ENCODE assay signal across 16 cellular contexts in genomic region chr4:110184791-110185155, GRCh38. TPM values are rescaled to one million over a fixed set of nuclear protein-coding genes. Genes with fewer than 3 reads are reported as not detected.
DNase-seq lines count a peak whose midpoint lies in the region; ATAC-seq lines count a peak whose summit lies in the region.
"Had no signal": no experiment of that assay in that cellular context is flagged by ENCODE, and none has a peak within 500 bp of the region (broad histone marks: within the 10 kb centered on the region; RNA-seq: fewer than 3 reads in every experiment).

No MANE protein-coding gene starts in this region.

- H3K27ac ChIP-seq in HUES64 (ENCODE audit: low read depth, low read length) (peak overlapping the region; percentile 90), ectodermal cell (ENCODE audit: insufficient read depth, low read depth, low read length, poor library complexity, severe bottlenecking) (peak overlapping the region; percentile 39), neuronal stem cell (replicated peaks; ENCODE audit: low read length) (peak overlapping the region; percentile 49)
- H3K27ac ChIP-seq: transverse colon had no signal

- H3K27me3 ChIP-seq in HUES64 (ENCODE audit: insufficient read depth, low read length) (no peaks in the 10 kb centered on the region), ectodermal cell (ENCODE audit: control insufficient read depth, insufficient read depth, low read length, poor library complexity, severe bottlenecking) (no peaks in the 10 kb centered on the region), neuronal stem cell (ENCODE audit: control insufficient read depth in 3 of 3, insufficient read depth in 3 of 3, low read depth in 1 of 3, low read length in 3 of 3) (no peaks in the 10 kb centered on the region)
- H3K27me3 ChIP-seq: transverse colon had no signal

- H3K4ac ChIP-seq in neuronal stem cell (ENCODE audit: low read length), result no peak overlapping the region

- no peak overlapping the region for H2BK15ac ChIP-seq in neuronal stem cell (ENCODE audit: low read length)

- DNase-seq in activated CD4-positive, alpha-beta T cell treated with anti-CD3 and anti-CD28 coated beads, Interleukin-2, amount 10 ng/mL, durations not matched to agents 7 days and 5 days, result no peak
- DNase-seq in activated CD4-positive, alpha-beta T cell treated with anti-CD3 and anti-CD28 coated beads for 36 hours, result no peak
- DNase-seq in neuronal stem cell (ENCODE audit: low spot score), result no peak
- no peak for DNase-seq in Kasumi-1 (lab: John Stamatoyannopoulos, UW)
- no peak for DNase-seq in activated effector memory CD4-positive, alpha-beta T cell treated with anti-CD3 and anti-CD28 coated beads, Interleukin-2, amount 50 U/mL, for 16 hours
- DNase-seq: activated CD4-positive, alpha-beta T cell treated with anti-CD3 and anti-CD28 coated beads, Interleukin-2, amount 50 U/mL, for 1 hour; activated T-cell treated with anti-CD3 and anti-CD28 coated beads, Interleukin-2, amount 50 U/mL, for 48 hours; CD4-positive, alpha-beta T cell; DMS79; posterior cingulate gyrus; SHP77; T1000; transverse colon had no signal

- no peak overlapping the region for H4K8ac ChIP-seq in neuronal stem cell (ENCODE audit: low read depth, low read length)

- H3K9me3 ChIP-seq in HUES64 (ENCODE audit: insufficient read depth, low read depth, low read length), result no peaks in the 10 kb centered on the region
- no peaks in the 10 kb centered on the region for H3K9me3 ChIP-seq in ectodermal cell (ENCODE audit: control insufficient read depth, low read length)
- H3K9me3 ChIP-seq in neuronal stem cell (replicated peaks in 1 of 2; ENCODE audit: control insufficient read depth in 2 of 2, insufficient read depth in 1 of 2, low read depth in 1 of 2, low read length in 2 of 2), result peaks cover 0 to 6% of the 10 kb centered on the region in 2 donors
- H3K9me3 ChIP-seq: transverse colon had no signal

- no peak for ATAC-seq in activated CD4-positive, alpha-beta T cell treated with anti-CD3 and anti-CD28 coated beads for 36 hours
- ATAC-seq in GM21526 (IDR thresholded peaks at IDR 0.05; ENCODE audit: low FRiP score, unreplicated experiment), result no peak

- H3K36me3 Mint-ChIP-seq in activated CD4-positive, alpha-beta T cell treated with anti-CD3 and anti-CD28 coated beads, Interleukin-2, amount 10 ng/mL, durations not matched to agents 7 days and 5 days (ENCODE audit: low read depth), result peaks cover 17% of the 10 kb centered on the region
- H3K36me3 Mint-ChIP-seq in activated CD4-positive, alpha-beta T cell treated with anti-CD3 and anti-CD28 coated beads for 36 hours (ENCODE audit: low read depth), result peaks cover 4% of the 10 kb centered on the region

- no peak overlapping the region for H3K4me3 ChIP-seq in HUES64 (ENCODE audit: low read length)
- H3K4me3 ChIP-seq in ectodermal cell (ENCODE audit: insufficient read depth, low read depth, low read length), result no peak overlapping the region
- H3K4me3 ChIP-seq in neuronal stem cell (ENCODE audit: low read length in 2 of 2), result no peak overlapping the region
- H3K4me3 ChIP-seq: transverse colon had no signal

- H2AK5ac ChIP-seq in neuronal stem cell (ENCODE audit: low read depth, low read length), result no peak overlapping the region

- H3K18ac ChIP-seq in neuronal stem cell (ENCODE audit: low read length), result no peak overlapping the region

- no peak overlapping the region for H4K91ac ChIP-seq in neuronal stem cell (ENCODE audit: low read depth, low read length, poor library complexity)

- H3K9ac ChIP-seq in HUES64 (ENCODE audit: low read depth, low read length) (peak overlapping the region; percentile 49; the same call in 1 of the 2 replicates), neuronal stem cell (ENCODE audit: low read depth, low read length, poor library complexity) (no peak overlapping the region)

- no peak overlapping the region for H2BK120ac ChIP-seq in neuronal stem cell (ENCODE audit: low read depth, low read length)

- CTCF ChIA-PET in activated CD4-positive, alpha-beta T cell treated with anti-CD3 and anti-CD28 coated beads, Interleukin-2, amount 10 ng/mL, durations not matched to agents 7 days and 5 days (lab: Charles Lee), result interaction anchor here (1.3 kb wide), 1 partner anchor 11 kb away, joined by 5 read pairs; no protein-coding TSS in a partner anchor
- CTCF ChIA-PET in activated CD4-positive, alpha-beta T cell treated with anti-CD3 and anti-CD28 coated beads for 36 hours (lab: Charles Lee), result interaction anchor here (0.5 to 0.8 kb wide), 2 partner anchors 9 to 752 kb away, joined by 3 read pairs; no protein-coding TSS in a partner anchor

- H3K23ac ChIP-seq in neuronal stem cell (ENCODE audit: low read depth, low read length, poor library complexity), result no peak overlapping the region

- 28% methylated on average over 1 of the region's 1 CpG for WGBS in HUES64
- WGBS in ectodermal cell, 2 experiments, result 9 to 21% methylated on average over 1 of the region's 1 CpG
- no CpG with 5 or more reads among the region's 1 CpG for WGBS in neuronal stem cell (ENCODE audit: extremely low coverage in 2 of 2, insufficient read length in 2 of 2, insufficient replicate concordance in 1 of 2), 2 donors

- no peak overlapping the region for H2BK12ac ChIP-seq in neuronal stem cell (ENCODE audit: low read length)

- no peaks in the 10 kb centered on the region for H3K9me3 Mint-ChIP-seq in activated CD4-positive, alpha-beta T cell treated with anti-CD3 and anti-CD28 coated beads, Interleukin-2, amount 10 ng/mL, durations not matched to agents 7 days and 5 days
- H3K9me3 Mint-ChIP-seq in activated CD4-positive, alpha-beta T cell treated with anti-CD3 and anti-CD28 coated beads for 36 hours (ENCODE audit: low read depth), result no peaks in the 10 kb centered on the region
- H3K9me3 Mint-ChIP-seq: CD4-positive, alpha-beta T cell had no signal

- intact Hi-C loops in activated CD4-positive, alpha-beta T cell treated with anti-CD3 and anti-CD28 coated beads for 36 hours (cut with DNase I, micrococcal nuclease), result no loop called here

- H3K36me3 ChIP-seq in HUES64 (ENCODE audit: insufficient read depth, low read length), result peaks cover 54% of the 10 kb centered on the region
- H3K36me3 ChIP-seq in ectodermal cell (ENCODE audit: control insufficient read depth, insufficient read depth, low read length), result no peaks in the 10 kb centered on the region
- peaks cover 4 to 98% of the 10 kb centered on the region in 2 donors for H3K36me3 ChIP-seq in neuronal stem cell (replicated peaks in 1 of 2; ENCODE audit: control insufficient read depth in 2 of 2, insufficient read depth in 2 of 2, low read length in 2 of 2)
- H3K36me3 ChIP-seq: transverse colon had no signal

- H3K27ac Mint-ChIP-seq in activated CD4-positive, alpha-beta T cell treated with anti-CD3 and anti-CD28 coated beads, Interleukin-2, amount 10 ng/mL, durations not matched to agents 7 days and 5 days, result peak overlapping the region; percentile 51
- no peak overlapping the region for H3K27ac Mint-ChIP-seq in activated CD4-positive, alpha-beta T cell treated with anti-CD3 and anti-CD28 coated beads for 36 hours
- H3K27ac Mint-ChIP-seq: CD4-positive, alpha-beta T cell had no signal

- POLR2A ChIA-PET in activated CD4-positive, alpha-beta T cell treated with anti-CD3 and anti-CD28 coated beads, Interleukin-2, amount 10 ng/mL, durations not matched to agents 7 days and 5 days (lab: Charles Lee), result no interaction called here
- POLR2A ChIA-PET in activated CD4-positive, alpha-beta T cell treated with anti-CD3 and anti-CD28 coated beads for 36 hours (lab: Charles Lee), result no interaction called here

- no peak overlapping the region for H3K4me3 Mint-ChIP-seq in activated CD4-positive, alpha-beta T cell treated with anti-CD3 and anti-CD28 coated beads, Interleukin-2, amount 10 ng/mL, durations not matched to agents 7 days and 5 days
- H3K4me3 Mint-ChIP-seq in activated CD4-positive, alpha-beta T cell treated with anti-CD3 and anti-CD28 coated beads for 36 hours, result no peak overlapping the region
- H3K4me3 Mint-ChIP-seq: CD4-positive, alpha-beta T cell had no signal

- H3K4me1 ChIP-seq in HUES64 (ENCODE audit: insufficient read depth, low read length) (peaks cover 36% of the 10 kb centered on the region), ectodermal cell (ENCODE audit: control insufficient read depth, insufficient read depth, low read length) (peaks cover 21% of the 10 kb centered on the region), neuronal stem cell (ENCODE audit: control insufficient read depth in 2 of 2, insufficient read depth in 1 of 2, low read depth in 1 of 2, low read length in 2 of 2) (peaks cover 9 to 12% of the 10 kb centered on the region in 2 donors)
- H3K4me1 ChIP-seq: transverse colon had no signal

- no peak overlapping the region for H2BK5ac ChIP-seq in neuronal stem cell (ENCODE audit: low read length)

- H3K4me2 ChIP-seq in neuronal stem cell (ENCODE audit: insufficient read depth, low read length, poor library complexity, severe bottlenecking), result peak overlapping the region; percentile 19

- no peaks in the 10 kb centered on the region for H3K27me3 Mint-ChIP-seq in activated CD4-positive, alpha-beta T cell treated with anti-CD3 and anti-CD28 coated beads, Interleukin-2, amount 10 ng/mL, durations not matched to agents 7 days and 5 days
- no peaks in the 10 kb centered on the region for H3K27me3 Mint-ChIP-seq in activated CD4-positive, alpha-beta T cell treated with anti-CD3 and anti-CD28 coated beads for 36 hours
- H3K27me3 Mint-ChIP-seq: CD4-positive, alpha-beta T cell had no signal

- H3K79me1 ChIP-seq in neuronal stem cell (ENCODE audit: low read depth, low read length), result peaks cover 4% of the 10 kb centered on the region

- no peak overlapping the region for H3K14ac ChIP-seq in neuronal stem cell (ENCODE audit: low read length)

- no peak overlapping the region for H2AFZ ChIP-seq in neuronal stem cell (ENCODE audit: low read length)

- peaks cover 11% of the 10 kb centered on the region for H3K4me1 Mint-ChIP-seq in activated CD4-positive, alpha-beta T cell treated with anti-CD3 and anti-CD28 coated beads, Interleukin-2, amount 10 ng/mL, durations not matched to agents 7 days and 5 days
- peaks cover 4% of the 10 kb centered on the region for H3K4me1 Mint-ChIP-seq in activated CD4-positive, alpha-beta T cell treated with anti-CD3 and anti-CD28 coated beads for 36 hours

RNA-seq across cellular contexts. Expression of gene ELOVL6, which starts 13.6 kb away (rescaled TPM):
- total RNA-seq in activated CD4-positive, alpha-beta T cell treated with anti-CD3 and anti-CD28 coated beads, Interleukin-2, amount 10 ng/mL, durations not matched to agents 7 days and 5 days, result 10 to 100 TPM; 14.7 to 16.0 TPM
- total RNA-seq in activated CD4-positive, alpha-beta T cell treated with anti-CD3 and anti-CD28 coated beads for 36 hours, result 10 to 100 TPM; 10.2 TPM
- 93.7 TPM for polyA plus RNA-seq in HUES64 (2013, experiment 1 of 2)
- polyA plus RNA-seq in HUES64 (2013, experiment 2 of 2), result 99.5 TPM
- 67.8 TPM for polyA plus RNA-seq in ectodermal cell (2013, experiment 1 of 4)
- polyA plus RNA-seq in ectodermal cell (2013, experiment 2 of 4), result 57.2 TPM
- polyA plus RNA-seq in ectodermal cell (2013, experiment 3 of 4), result 48.5 TPM
- polyA plus RNA-seq in ectodermal cell (2013, experiment 4 of 4), result 49.6 TPM
- polyA plus RNA-seq in neuronal stem cell (2013, experiment 1 of 2), result 73.8 TPM
- 73.6 TPM for polyA plus RNA-seq in neuronal stem cell (2013, experiment 2 of 2)

Comparison
In these comparisons a context has a peak if more than half of its experiments do, and no peak if none do; other contexts are left out.
1. H3K27ac ChIP-seq: peak in every context shown above with its lines; median percentile 90 in HUES64; 49 in neuronal stem cell; 39 in ectodermal cell.